ENCODE assay signal across 8 cellular contexts in the genomic region with DNA sequence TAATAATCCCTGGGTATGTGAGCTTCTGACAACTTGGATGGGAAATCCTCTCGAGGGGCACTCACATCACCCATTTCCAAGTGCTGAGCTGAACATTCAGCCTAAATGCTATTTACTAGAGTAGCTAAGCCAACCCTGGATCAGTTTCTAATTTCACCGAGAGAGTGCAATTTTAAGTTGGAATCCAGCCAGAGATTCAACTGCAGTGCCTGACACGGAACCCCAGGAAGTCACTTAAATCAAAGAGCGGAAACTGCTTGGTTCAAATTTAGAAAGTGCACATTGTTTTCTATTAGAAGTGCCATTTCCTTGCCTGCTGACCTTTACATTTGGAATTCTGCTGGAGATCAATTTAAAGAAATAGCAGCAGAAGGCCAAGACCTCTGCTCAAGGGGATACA. TPM values are rescaled to one million over a fixed set of nuclear protein-coding genes. Genes with fewer than 3 reads are reported as not detected.
DNase-seq lines count a peak whose midpoint lies in the region; ATAC-seq and TF ChIP-seq lines count a peak whose summit lies in the region.

No MANE protein-coding gene starts in this region.

- H3K27ac ChIP-seq in gastrocnemius medialis (peak overlapping the region in 2 of 4 donors; percentile 38 to 77), dorsolateral prefrontal cortex (peak overlapping the region in 2 of 59 donors; percentile 19 to 41)

- no peaks in the 10 kb centered on the region for H3K36me3 ChIP-seq in gastrocnemius medialis

- no peaks in the 10 kb centered on the region for H3K9me3 ChIP-seq in gastrocnemius medialis

- peaks cover 2 to 14% (median 6%) of the 10 kb centered on the region in 3 donors for H3K27me3 ChIP-seq in gastrocnemius medialis
- H3K27me3 ChIP-seq in dorsolateral prefrontal cortex = peaks cover 0 to 49% (median 0%) of the 10 kb centered on the region in 45 donors

- peaks cover 43 to 59% of the 10 kb centered on the region in 2 donors for H3K4me1 ChIP-seq in gastrocnemius medialis

- intact Hi-C loops in gastrocnemius medialis (cut with DNase I; ENCODE audit: low total_unique reads) (no loop called here), dorsolateral prefrontal cortex (cut with DNase I) (no loop called here)

- TF ChIP-seq POLR2A in gastrocnemius medialis (IDR thresholded peaks at IDR 0.05) = no peak

- DNase-seq in NCI-H2171 treated with DMSO at 0.1 percent for 48 hours (lab: John Stamatoyannopoulos, UW) (peak; percentile 73), choroid plexus epithelial cell (ENCODE audit: low read depth) (peak; percentile 83), gastrocnemius medialis (no peak), dorsolateral prefrontal cortex (no peak)

- ATAC-seq in GM21423 (IDR thresholded peaks at IDR 0.05; ENCODE audit: unreplicated experiment) (peak; percentile 32), gastrocnemius medialis (peak; percentile 31 to 39), GM21786 (IDR thresholded peaks at IDR 0.05; ENCODE audit: unreplicated experiment) (no peak), GM19328 (IDR thresholded peaks at IDR 0.05; ENCODE audit: unreplicated experiment) (no peak), GM18870 (IDR thresholded peaks at IDR 0.05; ENCODE audit: unreplicated experiment) (no peak)

- in situ Hi-C loops in gastrocnemius medialis (cut with MboI; ENCODE audit: low sequenced_read_pairs in 4 of 4) = no loop called here

- TF ChIP-seq CTCF in choroid plexus epithelial cell (conservative IDR thresholded peaks at IDR 0.05; ENCODE audit: low read depth, low read length) = no peak
- TF ChIP-seq CTCF in gastrocnemius medialis (IDR thresholded peaks at IDR 0.05 in 4 of 5, conservative IDR thresholded peaks at IDR 0.05 in 1 of 5) = no peak
- no peak for TF ChIP-seq CTCF in dorsolateral prefrontal cortex (IDR thresholded peaks at IDR 0.05 in 54 of 56, conservative IDR thresholded peaks at IDR 0.05 in 2 of 56; ENCODE audit: low read depth in 1 of 56, partially characterized antibody in 56 of 56)

- H3K4me3 ChIP-seq in choroid plexus epithelial cell (ENCODE audit: low read depth, low read length) (no peak overlapping the region), gastrocnemius medialis (no peak overlapping the region), dorsolateral prefrontal cortex (peak overlapping the region in 1 of 59 donors; percentile 7)

RNA-seq across cellular contexts. Expression of gene SPRY4, which starts 8.8 kb away (rescaled TPM):
- total RNA-seq in gastrocnemius medialis = 1 to 10 TPM; 4.3 to 6.9 (median 5.9) TPM
- total RNA-seq in dorsolateral prefrontal cortex = 10 to 100 TPM in 102 of 120 experiments, 1 to 10 TPM in 18; 7.2 to 26.4 (median 14.3) TPM

Comparison
In these comparisons a context has a peak if more than half of its experiments do, and no peak if none do; other contexts are left out.
1. ATAC-seq: peak in GM21423 (single experiment) and gastrocnemius medialis (2 of 2); none in GM21786 (single experiment), GM19328 (single experiment) and GM18870 (single experiment).
2. DNase-seq: peak in NCI-H2171 treated with DMSO at 0.1 percent for 48 hours (single experiment) and choroid plexus epithelial cell (single experiment); none in gastrocnemius medialis (0 of 2) and dorsolateral prefrontal cortex (0 of 10).